In the genomic region with DNA sequence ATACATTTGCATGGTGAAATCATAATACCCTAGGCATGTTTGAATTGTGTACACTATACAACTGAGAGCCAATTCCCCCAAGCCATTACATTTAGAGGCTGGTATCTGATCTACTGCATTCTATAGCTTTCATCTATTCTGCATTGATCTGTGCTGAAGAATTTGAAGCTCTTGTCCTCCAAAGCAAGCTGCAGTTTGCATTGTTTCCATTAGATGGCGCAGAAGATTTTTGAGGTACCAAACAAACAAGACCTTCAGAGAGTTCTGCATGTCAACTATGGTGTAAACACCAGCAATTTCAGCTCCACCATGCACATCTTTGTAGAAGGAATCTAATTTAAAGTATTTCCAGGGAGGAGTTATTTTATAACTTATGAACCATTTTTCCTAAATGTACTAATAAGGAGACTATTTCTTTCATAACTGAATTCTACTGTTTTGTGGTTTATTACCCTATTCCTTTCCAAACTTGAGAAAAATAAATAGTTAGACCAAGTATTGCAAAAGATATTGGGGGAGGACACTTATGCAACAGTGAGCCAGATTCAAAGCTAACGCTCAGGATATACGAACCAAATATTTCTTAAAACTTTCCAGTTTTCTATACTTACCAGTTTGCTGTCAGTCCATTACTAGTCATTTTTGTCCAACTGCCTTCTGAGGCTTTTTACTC, we compare ENCODE assay signal across 1 cellular context.
TF ChIP-seq lines count a peak whose summit lies in the region.

No MANE protein-coding gene starts in this region.

TF ChIP-seq in GM12878, 131 proteins besides CTCF, POLR2A, EP300 and RAD21 (continued from another document):
- TF ChIP-seq, protein P1, sequence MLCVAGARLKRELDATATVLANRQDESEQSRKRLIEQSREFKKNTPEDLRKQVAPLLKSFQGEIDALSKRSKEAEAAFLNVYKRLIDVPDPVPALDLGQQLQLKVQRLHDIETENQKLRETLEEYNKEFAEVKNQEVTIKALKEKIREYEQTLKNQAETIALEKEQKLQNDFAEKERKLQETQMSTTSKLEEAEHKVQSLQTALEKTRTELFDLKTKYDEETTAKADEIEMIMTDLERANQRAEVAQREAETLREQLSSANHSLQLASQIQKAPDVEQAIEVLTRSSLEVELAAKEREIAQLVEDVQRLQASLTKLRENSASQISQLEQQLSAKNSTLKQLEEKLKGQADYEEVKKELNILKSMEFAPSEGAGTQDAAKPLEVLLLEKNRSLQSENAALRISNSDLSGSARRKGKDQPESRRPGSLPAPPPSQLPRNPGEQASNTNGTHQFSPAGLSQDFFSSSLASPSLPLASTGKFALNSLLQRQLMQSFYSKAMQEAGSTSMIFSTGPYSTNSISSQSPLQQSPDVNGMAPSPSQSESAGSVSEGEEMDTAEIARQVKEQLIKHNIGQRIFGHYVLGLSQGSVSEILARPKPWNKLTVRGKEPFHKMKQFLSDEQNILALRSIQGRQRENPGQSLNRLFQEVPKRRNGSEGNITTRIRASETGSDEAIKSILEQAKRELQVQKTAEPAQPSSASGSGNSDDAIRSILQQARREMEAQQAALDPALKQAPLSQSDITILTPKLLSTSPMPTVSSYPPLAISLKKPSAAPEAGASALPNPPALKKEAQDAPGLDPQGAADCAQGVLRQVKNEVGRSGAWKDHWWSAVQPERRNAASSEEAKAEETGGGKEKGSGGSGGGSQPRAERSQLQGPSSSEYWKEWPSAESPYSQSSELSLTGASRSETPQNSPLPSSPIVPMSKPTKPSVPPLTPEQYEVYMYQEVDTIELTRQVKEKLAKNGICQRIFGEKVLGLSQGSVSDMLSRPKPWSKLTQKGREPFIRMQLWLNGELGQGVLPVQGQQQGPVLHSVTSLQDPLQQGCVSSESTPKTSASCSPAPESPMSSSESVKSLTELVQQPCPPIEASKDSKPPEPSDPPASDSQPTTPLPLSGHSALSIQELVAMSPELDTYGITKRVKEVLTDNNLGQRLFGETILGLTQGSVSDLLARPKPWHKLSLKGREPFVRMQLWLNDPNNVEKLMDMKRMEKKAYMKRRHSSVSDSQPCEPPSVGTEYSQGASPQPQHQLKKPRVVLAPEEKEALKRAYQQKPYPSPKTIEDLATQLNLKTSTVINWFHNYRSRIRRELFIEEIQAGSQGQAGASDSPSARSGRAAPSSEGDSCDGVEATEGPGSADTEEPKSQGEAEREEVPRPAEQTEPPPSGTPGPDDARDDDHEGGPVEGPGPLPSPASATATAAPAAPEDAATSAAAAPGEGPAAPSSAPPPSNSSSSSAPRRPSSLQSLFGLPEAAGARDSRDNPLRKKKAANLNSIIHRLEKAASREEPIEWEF (IDR thresholded peaks at IDR 0.05; ENCODE audit: insufficient replicate concordance, low read depth, low read length) = no peak
- TF ChIP-seq, protein P2, sequence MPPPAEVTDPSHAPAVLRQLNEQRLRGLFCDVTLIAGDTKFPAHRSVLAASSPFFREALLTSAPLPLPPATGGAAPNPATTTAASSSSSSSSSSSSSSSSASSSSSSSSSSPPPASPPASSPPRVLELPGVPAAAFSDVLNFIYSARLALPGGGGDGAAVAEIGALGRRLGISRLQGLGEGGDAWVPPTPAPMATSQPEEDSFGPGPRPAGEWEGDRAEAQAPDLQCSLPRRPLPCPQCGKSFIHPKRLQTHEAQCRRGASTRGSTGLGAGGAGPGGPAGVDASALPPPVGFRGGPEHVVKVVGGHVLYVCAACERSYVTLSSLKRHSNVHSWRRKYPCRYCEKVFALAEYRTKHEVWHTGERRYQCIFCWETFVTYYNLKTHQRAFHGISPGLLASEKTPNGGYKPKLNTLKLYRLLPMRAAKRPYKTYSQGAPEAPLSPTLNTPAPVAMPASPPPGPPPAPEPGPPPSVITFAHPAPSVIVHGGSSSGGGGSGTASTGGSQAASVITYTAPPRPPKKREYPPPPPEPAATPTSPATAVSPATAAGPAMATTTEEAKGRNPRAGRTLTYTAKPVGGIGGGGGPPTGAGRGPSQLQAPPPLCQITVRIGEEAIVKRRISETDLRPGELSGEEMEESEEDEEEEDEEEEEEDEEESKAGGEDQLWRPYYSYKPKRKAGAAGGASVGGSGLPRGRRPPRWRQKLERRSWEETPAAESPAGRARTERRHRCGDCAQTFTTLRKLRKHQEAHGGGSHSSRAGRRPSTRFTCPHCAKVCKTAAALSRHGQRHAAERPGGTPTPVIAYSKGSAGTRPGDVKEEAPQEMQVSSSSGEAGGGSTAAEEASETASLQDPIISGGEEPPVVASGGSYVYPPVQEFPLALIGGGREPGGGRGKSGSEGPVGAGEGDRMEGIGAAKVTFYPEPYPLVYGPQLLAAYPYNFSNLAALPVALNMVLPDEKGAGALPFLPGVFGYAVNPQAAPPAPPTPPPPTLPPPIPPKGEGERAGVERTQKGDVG (CRISPR knock-in tag; IDR thresholded peaks at IDR 0.05) = no peak
- TF ChIP-seq NR2C1 (IDR thresholded peaks at IDR 0.05) (no peak), MYB (IDR thresholded peaks at IDR 0.05; ENCODE audit: borderline replicate concordance, low read depth, low read length) (no peak), CREB1 (IDR thresholded peaks at IDR 0.05; ENCODE audit: low read depth) (no peak), NRF1 (conservative IDR thresholded peaks at IDR 0.05; ENCODE audit: low read depth, low read length) (no peak), RFX5 (IDR thresholded peaks at IDR 0.05; ENCODE audit: low read depth, low read length) (no peak)
- TF ChIP-seq, protein P3, sequence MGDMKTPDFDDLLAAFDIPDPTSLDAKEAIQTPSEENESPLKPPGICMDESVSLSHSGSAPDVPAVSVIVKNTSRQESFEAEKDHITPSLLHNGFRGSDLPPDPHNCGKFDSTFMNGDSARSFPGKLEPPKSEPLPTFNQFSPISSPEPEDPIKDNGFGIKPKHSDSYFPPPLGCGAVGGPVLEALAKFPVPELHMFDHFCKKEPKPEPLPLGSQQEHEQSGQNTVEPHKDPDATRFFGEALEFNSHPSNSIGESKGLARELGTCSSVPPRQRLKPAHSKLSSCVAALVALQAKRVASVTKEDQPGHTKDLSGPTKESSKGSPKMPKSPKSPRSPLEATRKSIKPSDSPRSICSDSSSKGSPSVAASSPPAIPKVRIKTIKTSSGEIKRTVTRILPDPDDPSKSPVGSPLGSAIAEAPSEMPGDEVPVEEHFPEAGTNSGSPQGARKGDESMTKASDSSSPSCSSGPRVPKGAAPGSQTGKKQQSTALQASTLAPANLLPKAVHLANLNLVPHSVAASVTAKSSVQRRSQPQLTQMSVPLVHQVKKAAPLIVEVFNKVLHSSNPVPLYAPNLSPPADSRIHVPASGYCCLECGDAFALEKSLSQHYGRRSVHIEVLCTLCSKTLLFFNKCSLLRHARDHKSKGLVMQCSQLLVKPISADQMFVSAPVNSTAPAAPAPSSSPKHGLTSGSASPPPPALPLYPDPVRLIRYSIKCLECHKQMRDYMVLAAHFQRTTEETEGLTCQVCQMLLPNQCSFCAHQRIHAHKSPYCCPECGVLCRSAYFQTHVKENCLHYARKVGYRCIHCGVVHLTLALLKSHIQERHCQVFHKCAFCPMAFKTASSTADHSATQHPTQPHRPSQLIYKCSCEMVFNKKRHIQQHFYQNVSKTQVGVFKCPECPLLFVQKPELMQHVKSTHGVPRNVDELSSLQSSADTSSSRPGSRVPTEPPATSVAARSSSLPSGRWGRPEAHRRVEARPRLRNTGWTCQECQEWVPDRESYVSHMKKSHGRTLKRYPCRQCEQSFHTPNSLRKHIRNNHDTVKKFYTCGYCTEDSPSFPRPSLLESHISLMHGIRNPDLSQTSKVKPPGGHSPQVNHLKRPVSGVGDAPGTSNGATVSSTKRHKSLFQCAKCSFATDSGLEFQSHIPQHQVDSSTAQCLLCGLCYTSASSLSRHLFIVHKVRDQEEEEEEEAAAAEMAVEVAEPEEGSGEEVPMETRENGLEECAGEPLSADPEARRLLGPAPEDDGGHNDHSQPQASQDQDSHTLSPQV (IDR thresholded peaks at IDR 0.05) = 0 out of 2 replicates have a peak, but pooled peaks have one; percentile 27
- TF ChIP-seq, protein P4, sequence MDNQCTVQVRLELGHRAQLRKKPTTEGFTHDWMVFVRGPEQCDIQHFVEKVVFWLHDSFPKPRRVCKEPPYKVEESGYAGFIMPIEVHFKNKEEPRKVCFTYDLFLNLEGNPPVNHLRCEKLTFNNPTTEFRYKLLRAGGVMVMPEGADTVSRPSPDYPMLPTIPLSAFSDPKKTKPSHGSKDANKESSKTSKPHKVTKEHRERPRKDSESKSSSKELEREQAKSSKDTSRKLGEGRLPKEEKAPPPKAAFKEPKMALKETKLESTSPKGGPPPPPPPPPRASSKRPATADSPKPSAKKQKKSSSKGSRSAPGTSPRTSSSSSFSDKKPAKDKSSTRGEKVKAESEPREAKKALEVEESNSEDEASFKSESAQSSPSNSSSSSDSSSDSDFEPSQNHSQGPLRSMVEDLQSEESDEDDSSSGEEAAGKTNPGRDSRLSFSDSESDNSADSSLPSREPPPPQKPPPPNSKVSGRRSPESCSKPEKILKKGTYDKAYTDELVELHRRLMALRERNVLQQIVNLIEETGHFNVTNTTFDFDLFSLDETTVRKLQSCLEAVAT (IDR thresholded peaks at IDR 0.05) = no peak
- TF ChIP-seq, protein P5, sequence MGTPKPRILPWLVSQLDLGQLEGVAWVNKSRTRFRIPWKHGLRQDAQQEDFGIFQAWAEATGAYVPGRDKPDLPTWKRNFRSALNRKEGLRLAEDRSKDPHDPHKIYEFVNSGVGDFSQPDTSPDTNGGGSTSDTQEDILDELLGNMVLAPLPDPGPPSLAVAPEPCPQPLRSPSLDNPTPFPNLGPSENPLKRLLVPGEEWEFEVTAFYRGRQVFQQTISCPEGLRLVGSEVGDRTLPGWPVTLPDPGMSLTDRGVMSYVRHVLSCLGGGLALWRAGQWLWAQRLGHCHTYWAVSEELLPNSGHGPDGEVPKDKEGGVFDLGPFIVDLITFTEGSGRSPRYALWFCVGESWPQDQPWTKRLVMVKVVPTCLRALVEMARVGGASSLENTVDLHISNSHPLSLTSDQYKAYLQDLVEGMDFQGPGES (IDR thresholded peaks at IDR 0.05) = no peak
- TF ChIP-seq, protein P6, sequence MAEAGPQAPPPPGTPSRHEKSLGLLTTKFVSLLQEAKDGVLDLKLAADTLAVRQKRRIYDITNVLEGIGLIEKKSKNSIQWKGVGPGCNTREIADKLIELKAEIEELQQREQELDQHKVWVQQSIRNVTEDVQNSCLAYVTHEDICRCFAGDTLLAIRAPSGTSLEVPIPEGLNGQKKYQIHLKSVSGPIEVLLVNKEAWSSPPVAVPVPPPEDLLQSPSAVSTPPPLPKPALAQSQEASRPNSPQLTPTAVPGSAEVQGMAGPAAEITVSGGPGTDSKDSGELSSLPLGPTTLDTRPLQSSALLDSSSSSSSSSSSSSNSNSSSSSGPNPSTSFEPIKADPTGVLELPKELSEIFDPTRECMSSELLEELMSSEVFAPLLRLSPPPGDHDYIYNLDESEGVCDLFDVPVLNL (IDR thresholded peaks at IDR 0.05; ENCODE audit: low read depth, low read length) = no peak
- TF ChIP-seq, protein P7, sequence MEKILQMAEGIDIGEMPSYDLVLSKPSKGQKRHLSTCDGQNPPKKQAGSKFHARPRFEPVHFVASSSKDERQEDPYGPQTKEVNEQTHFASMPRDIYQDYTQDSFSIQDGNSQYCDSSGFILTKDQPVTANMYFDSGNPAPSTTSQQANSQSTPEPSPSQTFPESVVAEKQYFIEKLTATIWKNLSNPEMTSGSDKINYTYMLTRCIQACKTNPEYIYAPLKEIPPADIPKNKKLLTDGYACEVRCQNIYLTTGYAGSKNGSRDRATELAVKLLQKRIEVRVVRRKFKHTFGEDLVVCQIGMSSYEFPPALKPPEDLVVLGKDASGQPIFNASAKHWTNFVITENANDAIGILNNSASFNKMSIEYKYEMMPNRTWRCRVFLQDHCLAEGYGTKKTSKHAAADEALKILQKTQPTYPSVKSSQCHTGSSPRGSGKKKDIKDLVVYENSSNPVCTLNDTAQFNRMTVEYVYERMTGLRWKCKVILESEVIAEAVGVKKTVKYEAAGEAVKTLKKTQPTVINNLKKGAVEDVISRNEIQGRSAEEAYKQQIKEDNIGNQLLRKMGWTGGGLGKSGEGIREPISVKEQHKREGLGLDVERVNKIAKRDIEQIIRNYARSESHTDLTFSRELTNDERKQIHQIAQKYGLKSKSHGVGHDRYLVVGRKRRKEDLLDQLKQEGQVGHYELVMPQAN (conservative IDR thresholded peaks at IDR 0.05) = no peak
TF ChIP-seq in GM12878: peak in this region for 9.
